Comparison of ENCODE assay signal across 18 cellular contexts in genomic region chr2:105849431-105850179, GRCh38.
DNase-seq lines count a peak whose midpoint lies in the region; ATAC-seq and TF ChIP-seq lines count a peak whose summit lies in the region.
"Had no signal": no experiment of that assay in that cellular context is flagged by ENCODE, and none has a peak within 500 bp of the region (broad histone marks: within the 10 kb centered on the region; RNA-seq: fewer than 3 reads in every experiment).

No MANE protein-coding gene starts in this region.

- no peak overlapping the region for H3K4me3 ChIP-seq in naive thymus-derived CD4-positive, alpha-beta T cell (ENCODE audit: low read length)
- H3K4me3 ChIP-seq in gastroesophageal sphincter, result no peak overlapping the region
- H3K4me3 ChIP-seq: ascending aorta had no signal

- no peak overlapping the region for H3K9ac ChIP-seq in H9 (ENCODE audit: extremely low read depth, insufficient read length, low read length)

- TF ChIP-seq EP300 in gastroesophageal sphincter (IDR thresholded peaks at IDR 0.05), result no peak

- H2AK5ac ChIP-seq in H9 (ENCODE audit: insufficient read length, low read length), result no peak overlapping the region

- H3K56ac ChIP-seq in H9 (ENCODE audit: insufficient read length, low read depth, low read length), result no peak overlapping the region

- H3K27me3 ChIP-seq in H9 (ENCODE audit: insufficient read depth, low read length), result no peaks in the 10 kb centered on the region
- no peaks in the 10 kb centered on the region for H3K27me3 ChIP-seq in naive thymus-derived CD4-positive, alpha-beta T cell (ENCODE audit: control insufficient read depth in 2 of 2, insufficient read depth in 2 of 2, low read length in 2 of 2)
- H3K27me3 ChIP-seq in gastroesophageal sphincter, result no peaks in the 10 kb centered on the region
- H3K27me3 ChIP-seq: ascending aorta had no signal

- H2BK120ac ChIP-seq in H9 (ENCODE audit: low read depth, low read length, poor library complexity, severe bottlenecking), result no peak overlapping the region

- no peak overlapping the region for H3K4me2 ChIP-seq in H9 (ENCODE audit: insufficient read depth, insufficient read length, low read length)

- no peaks in the 10 kb centered on the region for H4K20me1 ChIP-seq in H9 (ENCODE audit: control insufficient read depth, insufficient read depth, insufficient read length)

- H3K27ac Mint-ChIP-seq in activated CD4-positive, alpha-beta T cell treated with anti-CD3 and anti-CD28 coated beads, Interleukin-2, amount 10 ng/mL, durations not matched to agents 7 days and 5 days, result peak overlapping the region; percentile 28
- H3K27ac Mint-ChIP-seq in H9 (peak overlapping the region in 2 of 3 experiments; percentile 65 to 82; a peak in 3 of 7 replicates), WTC11 (no peak overlapping the region)
- peak overlapping the region in 8 of 9 donors; percentile 60 to 94 (median 85) for H3K27ac Mint-ChIP-seq in naive thymus-derived CD4-positive, alpha-beta T cell

- H2BK12ac ChIP-seq in H9 (ENCODE audit: insufficient read length, low read depth, low read length), result no peak overlapping the region

- DNase-seq in activated CD4-positive, alpha-beta T cell treated with anti-CD3 and anti-CD28 coated beads, Interleukin-2, amount 10 ng/mL, durations not matched to agents 7 days and 5 days, result no peak
- no peak for DNase-seq in activated CD4-positive, alpha-beta T cell treated with anti-CD3 and anti-CD28 coated beads, Interleukin-2, amount 50 U/mL, for 1 hour
- DNase-seq in H9 (no peak), WTC11 (ENCODE audit: low spot score) (no peak)
- no peak for DNase-seq in naive thymus-derived CD4-positive, alpha-beta T cell
- DNase-seq in stimulated activated CD4-positive, alpha-beta T cell treated with anti-CD3 and anti-CD28 coated beads, Interleukin-2, amount 100 ng/mL, for 48 hours, result no peak
- DNase-seq: foreskin fibroblast; GF-D8; left ventricle myocardium superior; MV-4-11; NCI-H2171; small intestine; stimulated activated naive CD4-positive, alpha-beta T cell had no signal

- H3T11ph ChIP-seq in H9 (ENCODE audit: low read length), result no peak overlapping the region

- H3K36me3 Mint-ChIP-seq in activated CD4-positive, alpha-beta T cell treated with anti-CD3 and anti-CD28 coated beads, Interleukin-2, amount 10 ng/mL, durations not matched to agents 7 days and 5 days (ENCODE audit: low read depth), result peaks cover 57% of the 10 kb centered on the region
- H3K36me3 Mint-ChIP-seq in H9 (ENCODE audit: insufficient read depth in 1 of 3, low read depth in 3 of 3) (peaks cover 0 to under 1% (median 0%) of the 10 kb centered on the region in 3 experiments; a peak in 1 of 7 replicates), WTC11 (no peaks in the 10 kb centered on the region)
- H3K36me3 Mint-ChIP-seq in naive thymus-derived CD4-positive, alpha-beta T cell, result peaks cover 19 to 54% (median 29%) of the 10 kb centered on the region in 5 donors

- CTCF ChIA-PET in activated CD4-positive, alpha-beta T cell treated with anti-CD3 and anti-CD28 coated beads, Interleukin-2, amount 10 ng/mL, durations not matched to agents 7 days and 5 days (lab: Charles Lee), result interaction anchor here (0.6 to 0.8 kb wide), 2 partner anchors 8 to 15 kb away, joined by 4 read pairs; no protein-coding TSS in a partner anchor
- CTCF ChIA-PET in WTC11 (lab: Charles Lee), result no interaction called here
- CTCF ChIA-PET in naive thymus-derived CD4-positive, alpha-beta T cell (lab: Charles Lee), result interaction anchor here (0.9 to 1.2 kb wide), 4 partner anchors 16 to 254 kb away, joined by 3 to 4 read pairs (median 3); no protein-coding TSS in a partner anchor

- no peak overlapping the region for H2AFZ ChIP-seq in H9 (ENCODE audit: low read length)

- ATAC-seq in WTC11 (peak; percentile 23), HG02981 (IDR thresholded peaks at IDR 0.05; ENCODE audit: unreplicated experiment) (no peak), gastroesophageal sphincter (no peak)
- ATAC-seq in naive thymus-derived CD4-positive, alpha-beta T cell, result no peak
- ATAC-seq: left ventricle myocardium superior had no signal

- no peak overlapping the region for H3K27ac ChIP-seq in H9 (ENCODE audit: insufficient read length, low read depth, low read length)
- peak overlapping the region; percentile 17 for H3K27ac ChIP-seq in naive thymus-derived CD4-positive, alpha-beta T cell (ENCODE audit: low read depth, low read length)
- no peak overlapping the region for H3K27ac ChIP-seq in gastroesophageal sphincter
- H3K27ac ChIP-seq: ascending aorta, HL-60 had no signal

- no peak overlapping the region for H4K8ac ChIP-seq in H9 (replicated peaks; ENCODE audit: insufficient read length, low read depth, low read length)

- no peak overlapping the region for H3K23ac ChIP-seq in H9 (ENCODE audit: insufficient read length, low read depth, low read length)

- no peaks in the 10 kb centered on the region; the same call in 1 of the 2 replicates for H3K79me2 ChIP-seq in H9 (ENCODE audit: insufficient read depth, low read length)

- H4K91ac ChIP-seq in H9 (ENCODE audit: insufficient read length, low read depth, low read length), result no peak overlapping the region

- no peaks in the 10 kb centered on the region; the same call in 1 of the 2 replicates for H3K4me1 ChIP-seq in H9 (ENCODE audit: insufficient read depth, low read length)
- H3K4me1 ChIP-seq in naive thymus-derived CD4-positive, alpha-beta T cell (ENCODE audit: control insufficient read depth in 2 of 2, insufficient read depth in 2 of 2, low read length in 2 of 2), result peaks cover 20 to 41% of the 10 kb centered on the region in 2 donors
- no peaks in the 10 kb centered on the region for H3K4me1 ChIP-seq in gastroesophageal sphincter
- H3K4me1 ChIP-seq: ascending aorta had no signal

- H3K79me1 ChIP-seq in H9 (ENCODE audit: insufficient read depth, low read depth, low read length, poor library complexity, severe bottlenecking), result peaks cover 3% of the 10 kb centered on the region

- no peak for TF ChIP-seq POLR2A in gastroesophageal sphincter (IDR thresholded peaks at IDR 0.05)

- H3K4me3 Mint-ChIP-seq in activated CD4-positive, alpha-beta T cell treated with anti-CD3 and anti-CD28 coated beads, Interleukin-2, amount 10 ng/mL, durations not matched to agents 7 days and 5 days, result no peak overlapping the region
- H3K4me3 Mint-ChIP-seq in H9, result no peak overlapping the region
- H3K4me3 Mint-ChIP-seq in WTC11, result no peak overlapping the region
- peak overlapping the region in 3 of 10 donors; percentile 12 to 58 (median 18) for H3K4me3 Mint-ChIP-seq in naive thymus-derived CD4-positive, alpha-beta T cell

- H3K4ac ChIP-seq in H9 (ENCODE audit: low read depth, low read length), result no peak overlapping the region

- TF ChIP-seq CTCF in H9 (conservative IDR thresholded peaks at IDR 0.05), result no peak
- no peak for TF ChIP-seq CTCF in WTC11 (IDR thresholded peaks at IDR 0.05)
- TF ChIP-seq CTCF in gastroesophageal sphincter (IDR thresholded peaks at IDR 0.05), result no peak

- no peaks in the 10 kb centered on the region for H3K36me3 ChIP-seq in naive thymus-derived CD4-positive, alpha-beta T cell (ENCODE audit: control insufficient read depth in 2 of 3, insufficient read depth in 3 of 3, low read length in 3 of 3)
- no peaks in the 10 kb centered on the region for H3K36me3 ChIP-seq in gastroesophageal sphincter
- H3K36me3 ChIP-seq: ascending aorta had no signal

- WGBS in H9 (ENCODE audit: extremely low coverage, insufficient read length, low lambda C conversion rate), result no CpG with 5 or more reads among the region's 4 CpGs
- WGBS in gastroesophageal sphincter (ENCODE audit: low coverage in 1 of 2), 2 donors, result 94 to 97% methylated on average over 3 to 4 of the region's 4 CpGs

- H2BK5ac ChIP-seq in H9 (ENCODE audit: insufficient read length, low read length), result no peak overlapping the region

- no peaks in the 10 kb centered on the region for H3K9me3 Mint-ChIP-seq in activated CD4-positive, alpha-beta T cell treated with anti-CD3 and anti-CD28 coated beads, Interleukin-2, amount 10 ng/mL, durations not matched to agents 7 days and 5 days
- H3K9me3 Mint-ChIP-seq in H9 (no peaks in the 10 kb centered on the region), WTC11 (no peaks in the 10 kb centered on the region)
- H3K9me3 Mint-ChIP-seq in naive thymus-derived CD4-positive, alpha-beta T cell, result peaks cover 0 to 4% (median 0%) of the 10 kb centered on the region in 11 donors

- H3K9me3 ChIP-seq in H9 (ENCODE audit: control insufficient read depth, low read depth, low read length) (no peaks in the 10 kb centered on the region), gastroesophageal sphincter (no peaks in the 10 kb centered on the region)
- no peaks in the 10 kb centered on the region for H3K9me3 ChIP-seq in naive thymus-derived CD4-positive, alpha-beta T cell (ENCODE audit: control insufficient read depth in 2 of 3, low read length in 3 of 3)
- H3K9me3 ChIP-seq: ascending aorta had no signal

- H2BK15ac ChIP-seq in H9 (ENCODE audit: low read depth, low read length), result no peak overlapping the region

- no peak overlapping the region for H3K14ac ChIP-seq in H9 (ENCODE audit: insufficient read depth, low read length)

- H3K23me2 ChIP-seq in H9 (ENCODE audit: insufficient read length, low read depth, low read length, poor library complexity, severe bottlenecking), result no peaks in the 10 kb centered on the region

- no peak overlapping the region for H2BK20ac ChIP-seq in H9 (ENCODE audit: low read depth, low read length, poor library complexity, severe bottlenecking)

- intact Hi-C loops in naive thymus-derived CD4-positive, alpha-beta T cell (cut with micrococcal nuclease), result no loop called here

- H3K4me1 Mint-ChIP-seq in activated CD4-positive, alpha-beta T cell treated with anti-CD3 and anti-CD28 coated beads, Interleukin-2, amount 10 ng/mL, durations not matched to agents 7 days and 5 days, result peaks cover 54% of the 10 kb centered on the region
- H3K4me1 Mint-ChIP-seq in H9, result peaks cover 29 to 34% of the 10 kb centered on the region in 2 experiments
- H3K4me1 Mint-ChIP-seq in WTC11, result peaks cover 44% of the 10 kb centered on the region
- peaks cover 42 to 90% (median 85%) of the 10 kb centered on the region in 7 donors for H3K4me1 Mint-ChIP-seq in naive thymus-derived CD4-positive, alpha-beta T cell

- POLR2A ChIA-PET in activated CD4-positive, alpha-beta T cell treated with anti-CD3 and anti-CD28 coated beads, Interleukin-2, amount 10 ng/mL, durations not matched to agents 7 days and 5 days (lab: Charles Lee), result no interaction called here
- POLR2A ChIA-PET in WTC11 (lab: Charles Lee), result no interaction called here
- POLR2A ChIA-PET in naive thymus-derived CD4-positive, alpha-beta T cell (lab: Charles Lee), result no interaction called here

- H3K18ac ChIP-seq in H9 (ENCODE audit: insufficient read length, low read depth, low read length), result no peak overlapping the region

- no peak overlapping the region for H4K5ac ChIP-seq in H9 (ENCODE audit: insufficient read length, low read depth, low read length)

- no peaks in the 10 kb centered on the region for H3K27me3 Mint-ChIP-seq in activated CD4-positive, alpha-beta T cell treated with anti-CD3 and anti-CD28 coated beads, Interleukin-2, amount 10 ng/mL, durations not matched to agents 7 days and 5 days
- H3K27me3 Mint-ChIP-seq in H9 (ENCODE audit: low read depth) (no peaks in the 10 kb centered on the region), WTC11 (ENCODE audit: low read depth) (no peaks in the 10 kb centered on the region)
- no peaks in the 10 kb centered on the region for H3K27me3 Mint-ChIP-seq in naive thymus-derived CD4-positive, alpha-beta T cell
- H3K27me3 Mint-ChIP-seq: progenitor cell of endocrine pancreas had no signal
